8 cellular contexts compared by ENCODE assay signal in genomic region chr7:38374507-38374906, GRCh38.
DNase-seq lines count a peak whose midpoint lies in the region; ATAC-seq and TF ChIP-seq lines count a peak whose summit lies in the region.

No MANE protein-coding gene starts in this region.

- H3K4me1 ChIP-seq in colonic mucosa = no peaks in the 10 kb centered on the region

- POLR2A ChIA-PET in naive thymus-derived CD8-positive, alpha-beta T cell (lab: Charles Lee) = interaction anchor here (0.8 to 1.0 kb wide), 2 partner anchors 11 to 158 kb away, joined by 3 to 4 read pairs; no protein-coding TSS in a partner anchor

- no peaks in the 10 kb centered on the region for H3K27me3 Mint-ChIP-seq in naive thymus-derived CD8-positive, alpha-beta T cell

- H3K27ac Mint-ChIP-seq in naive thymus-derived CD8-positive, alpha-beta T cell = peak overlapping the region in 6 of 10 donors; percentile 27 to 67 (median 42)

- peaks cover 26 to 52% (median 36%) of the 10 kb centered on the region in 4 donors for H3K4me1 Mint-ChIP-seq in naive thymus-derived CD8-positive, alpha-beta T cell

- no peak overlapping the region for H3K4me3 Mint-ChIP-seq in naive thymus-derived CD8-positive, alpha-beta T cell

- DNase-seq in NCI-H510A treated with DMSO at 0.1 percent for 48 hours (lab: John Stamatoyannopoulos, UW) (peak; percentile 12), NCI-H510A (lab: John Stamatoyannopoulos, UW) (no peak), T-helper 22 cell (ENCODE audit: low read depth) (peak; percentile 20), colonic mucosa (no peak), mesenteric fat pad (ENCODE audit: low spot score) (no peak)
- DNase-seq in naive thymus-derived CD8-positive, alpha-beta T cell = peak; percentile 36 to 81 (median 62)

- H3K9me3 ChIP-seq in colonic mucosa = no peaks in the 10 kb centered on the region

- no peak overlapping the region for H3K4me3 ChIP-seq in colonic mucosa

- peak; percentile 37 for TF ChIP-seq CTCF in colonic mucosa (IDR thresholded peaks at IDR 0.05)

- peaks cover 0 to 31% (median 3%) of the 10 kb centered on the region in 3 donors for H3K36me3 Mint-ChIP-seq in naive thymus-derived CD8-positive, alpha-beta T cell

- intact Hi-C loops in colonic mucosa (cut with DNase I) = no loop called here

- ATAC-seq in HG03095 (IDR thresholded peaks at IDR 0.05; ENCODE audit: unreplicated experiment) (peak; percentile 42), HG03097 (IDR thresholded peaks at IDR 0.05; ENCODE audit: low FRiP score, unreplicated experiment) (no peak)
- peak; percentile 46 to 53 for ATAC-seq in naive thymus-derived CD8-positive, alpha-beta T cell

- H3K27me3 ChIP-seq in colonic mucosa = no peaks in the 10 kb centered on the region

- no peak overlapping the region for H3K9ac ChIP-seq in colonic mucosa (ENCODE audit: low read depth in 2 of 2, low read length in 2 of 2)

- no peak overlapping the region for H3K27ac ChIP-seq in colonic mucosa

- H3K9me3 Mint-ChIP-seq in naive thymus-derived CD8-positive, alpha-beta T cell = no peaks in the 10 kb centered on the region

- H3K36me3 ChIP-seq in colonic mucosa = no peaks in the 10 kb centered on the region

Comparison
In these comparisons a context has a peak if more than half of its experiments do, and no peak if none do; other contexts are left out.
1. DNase-seq: peak in NCI-H510A treated with DMSO at 0.1 percent for 48 hours (single experiment), T-helper 22 cell (single experiment) and naive thymus-derived CD8-positive, alpha-beta T cell (10 of 10); none in NCI-H510A (single experiment), colonic mucosa (single experiment) and mesenteric fat pad (single experiment).